Comparison of ENCODE assay signal across 10 cellular contexts in the genomic region with DNA sequence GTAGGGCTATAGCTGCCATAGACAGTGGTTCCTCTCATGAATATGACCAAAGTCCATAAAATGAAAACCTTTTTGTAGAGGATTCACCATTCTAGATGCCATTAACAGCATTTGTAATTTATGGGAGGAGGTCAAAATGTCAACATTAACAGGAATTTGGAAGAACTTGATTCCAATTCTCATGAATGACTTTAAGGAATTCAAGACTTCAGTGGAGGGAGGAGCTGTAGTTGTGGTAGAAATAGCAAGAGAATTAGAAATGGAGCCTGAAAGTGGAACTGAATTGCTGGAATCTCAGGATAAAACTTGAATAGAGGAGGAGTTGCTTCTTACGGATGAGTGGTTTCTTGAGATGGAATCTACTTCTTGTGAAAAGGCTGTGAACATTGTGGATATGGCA.
"Had no signal": no experiment of that assay in that cellular context is flagged by ENCODE, and none has a peak within 500 bp of the region (broad histone marks: within the 10 kb centered on the region; RNA-seq: fewer than 3 reads in every experiment).

No MANE protein-coding gene starts in this region.

- H3K4me3 ChIP-seq: GM23248, HAP-1 had no signal

- H3K4me1 ChIP-seq: HAP-1 had no signal

- H3K36me3 ChIP-seq: HAP-1 had no signal

- DNase-seq: GM23248, GOT3, H7, HFFc6, KBM-7 had no signal

- H3K36me3 Mint-ChIP-seq: IgD-negative memory B cell had no signal

- H3K9me3 ChIP-seq: HAP-1 had no signal

- ATAC-seq: HCT116, HepG2 had no signal

- H3K27me3 Mint-ChIP-seq: IgD-negative memory B cell had no signal

- FAIRE-seq: HepG2 had no signal

- H2AFZ ChIP-seq: GM23248 had no signal

- H3K4me3 Mint-ChIP-seq: HFFc6, IgD-negative memory B cell had no signal

- H3K27ac ChIP-seq: GM23248, HL-60 had no signal

- H3K27ac Mint-ChIP-seq: HFFc6, IgD-negative memory B cell had no signal

- H3K9ac ChIP-seq: GM23248 had no signal

- H3K4me1 Mint-ChIP-seq: IgD-negative memory B cell had no signal
